Comparison of ENCODE assay signal across 18 cellular contexts in the genomic region with DNA sequence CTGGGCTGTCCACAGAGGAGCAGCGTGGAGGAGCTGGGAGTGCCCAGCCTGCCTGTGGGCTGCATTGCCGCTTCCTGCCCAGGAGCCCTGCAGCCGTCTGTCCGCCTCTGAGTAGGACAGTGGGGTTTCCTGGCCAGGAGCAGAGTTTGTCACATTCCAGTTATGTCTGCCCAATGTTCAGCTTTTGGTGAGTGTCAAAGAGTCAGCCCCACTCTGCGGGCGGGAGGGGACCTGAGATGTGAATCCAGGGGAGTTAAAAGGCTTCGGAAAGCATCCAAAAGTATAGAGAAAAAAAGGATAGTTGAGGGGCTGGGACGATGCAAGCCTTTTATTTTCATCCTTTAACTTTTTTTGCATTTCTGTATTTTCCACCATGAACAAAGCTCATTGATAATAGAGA. TPM values are rescaled to one million over a fixed set of nuclear protein-coding genes. Genes with fewer than 3 reads are reported as not detected.
"Had no signal": no experiment of that assay in that cellular context is flagged by ENCODE, and none has a peak within 500 bp of the region (broad histone marks: within the 10 kb centered on the region; RNA-seq: fewer than 3 reads in every experiment).

No MANE protein-coding gene starts in this region.

- H3K27ac ChIP-seq: brain microvascular endothelial cell, dorsolateral prefrontal cortex, esophagus squamous epithelium, neutrophil, skin epidermis, tibial artery had no signal

- H3K4me3 Mint-ChIP-seq: activated CD4-positive, alpha-beta memory T cell treated with anti-CD3 and anti-CD28 coated beads for 36 hours; activated naive CD8-positive, alpha-beta T cell treated with anti-CD3 and anti-CD28 coated beads for 36 hours had no signal

- H3K27ac Mint-ChIP-seq: activated CD4-positive, alpha-beta memory T cell treated with anti-CD3 and anti-CD28 coated beads for 36 hours; activated naive CD8-positive, alpha-beta T cell treated with anti-CD3 and anti-CD28 coated beads for 36 hours had no signal

- ATAC-seq: left ventricle myocardium superior had no signal

- DNase-seq: activated CD4-positive, alpha-beta memory T cell treated with anti-CD3 and anti-CD28 coated beads for 36 hours; activated gamma-delta T cell; activated naive CD8-positive, alpha-beta T cell treated with anti-CD3 and anti-CD28 coated beads for 36 hours; activated T-cell treated with anti-CD3 and anti-CD28 coated beads, Interleukin-2, amount 50 U/mL, for 48 hours; brain microvascular endothelial cell; dorsolateral prefrontal cortex; esophagus squamous epithelium; foreskin fibroblast; left ventricle myocardium superior; mesenchymal stem cell; posterior cingulate gyrus; T-helper 2 cell; tibial artery had no signal

- H3K36me3 Mint-ChIP-seq: activated CD4-positive, alpha-beta memory T cell treated with anti-CD3 and anti-CD28 coated beads for 36 hours; activated naive CD8-positive, alpha-beta T cell treated with anti-CD3 and anti-CD28 coated beads for 36 hours had no signal

- H3K9me3 ChIP-seq: esophagus squamous epithelium, neutrophil, tibial artery had no signal

- H3K4me3 ChIP-seq: esophagus squamous epithelium, skin epidermis, tibial artery had no signal

- H3K36me3 ChIP-seq: brain microvascular endothelial cell, esophagus squamous epithelium, neutrophil, tibial artery had no signal

- H3K9me3 Mint-ChIP-seq: activated CD4-positive, alpha-beta memory T cell treated with anti-CD3 and anti-CD28 coated beads for 36 hours; activated naive CD8-positive, alpha-beta T cell treated with anti-CD3 and anti-CD28 coated beads for 36 hours had no signal

RNA-seq across cellular contexts. Expression of gene GATA5, which starts 7.2 kb away (rescaled TPM):
- total RNA-seq: activated CD4-positive, alpha-beta memory T cell treated with anti-CD3 and anti-CD28 coated beads for 36 hours; activated naive CD8-positive, alpha-beta T cell treated with anti-CD3 and anti-CD28 coated beads for 36 hours; chondrocyte; myocyte had no signal
- polyA plus RNA-seq: keratinocyte had no signal

RNA-seq across cellular contexts. Expression of gene RBBP8NL, which starts 55.6 kb away (rescaled TPM):
- total RNA-seq: activated CD4-positive, alpha-beta memory T cell treated with anti-CD3 and anti-CD28 coated beads for 36 hours; activated naive CD8-positive, alpha-beta T cell treated with anti-CD3 and anti-CD28 coated beads for 36 hours; chondrocyte; left ventricle myocardium superior had no signal
